In genomic region chr1:42947137-42947536, GRCh38 we compare ENCODE assay signal across 11 cellular contexts. TPM values are rescaled to one million over a fixed set of nuclear protein-coding genes. Genes with fewer than 3 reads are reported as not detected.
DNase-seq lines count a peak whose midpoint lies in the region; ATAC-seq and TF ChIP-seq lines count a peak whose summit lies in the region.
"Had no signal": no experiment of that assay in that cellular context is flagged by ENCODE, and none has a peak within 500 bp of the region (broad histone marks: within the 10 kb centered on the region; RNA-seq: fewer than 3 reads in every experiment).

No MANE protein-coding gene starts in this region.

- TF ChIP-seq CTCF in RWPE1 (conservative IDR thresholded peaks at IDR 0.05; ENCODE audit: low read depth) (no peak), esophagus squamous epithelium (IDR thresholded peaks at IDR 0.05) (no peak), uterus (IDR thresholded peaks at IDR 0.05) (no peak)

- H3K4me1 ChIP-seq in esophagus squamous epithelium (peaks cover 61 to 100% (median 79%) of the 10 kb centered on the region in 3 donors), uterus (no peaks in the 10 kb centered on the region)

- H3K4me3 ChIP-seq in esophagus squamous epithelium (no peak overlapping the region), uterus (no peak overlapping the region)
- H3K4me3 ChIP-seq: lung had no signal

- no peak overlapping the region for H3K4me3 Mint-ChIP-seq in activated T-cell treated with anti-CD3 and anti-CD28 coated beads, Interleukin-2, amount 50 U/mL, for 72 hours
- H3K4me3 Mint-ChIP-seq in activated T-cell treated with anti-CD3 and anti-CD28 coated beads, Interleukin-2, amount 50 U/mL, for 4 hours, result no peak overlapping the region
- H3K4me3 Mint-ChIP-seq in stimulated activated memory B cell treated with anti-CD40 and anti-IgM and Interleukin-4, amounts not matched to agents 10 μg/mL and 1 μg/mL and 100 μg/mL, for 72 hours, result no peak overlapping the region

- peaks cover 91% of the 10 kb centered on the region for H3K4me1 Mint-ChIP-seq in activated T-cell treated with anti-CD3 and anti-CD28 coated beads, Interleukin-2, amount 50 U/mL, for 72 hours (ENCODE audit: low read depth)
- peaks cover 97% of the 10 kb centered on the region for H3K4me1 Mint-ChIP-seq in activated T-cell treated with anti-CD3 and anti-CD28 coated beads, Interleukin-2, amount 50 U/mL, for 4 hours (ENCODE audit: low read depth)
- peaks cover 98% of the 10 kb centered on the region for H3K4me1 Mint-ChIP-seq in stimulated activated memory B cell treated with anti-CD40 and anti-IgM and Interleukin-4, amounts not matched to agents 10 μg/mL and 1 μg/mL and 100 μg/mL, for 72 hours

- peaks cover 5 to 16% of the 10 kb centered on the region in 2 donors for H3K36me3 Mint-ChIP-seq in activated T-cell treated with anti-CD3 and anti-CD28 coated beads, Interleukin-2, amount 50 U/mL, for 72 hours (ENCODE audit: insufficient read depth in 2 of 2)
- H3K36me3 Mint-ChIP-seq in activated T-cell treated with anti-CD3 and anti-CD28 coated beads, Interleukin-2, amount 50 U/mL, for 4 hours (ENCODE audit: insufficient read depth), result peaks cover 29% of the 10 kb centered on the region
- peaks cover 47% of the 10 kb centered on the region for H3K36me3 Mint-ChIP-seq in stimulated activated memory B cell treated with anti-CD40 and anti-IgM and Interleukin-4, amounts not matched to agents 10 μg/mL and 1 μg/mL and 100 μg/mL, for 72 hours

- intact Hi-C loops in esophagus squamous epithelium (cut with DNase I), result no loop called here
- intact Hi-C loops in uterus (cut with DNase I; ENCODE audit: low total_unique reads), result no loop called here

- 33 to 34% methylated on average over 1 to 4 of the region's 4 CpGs for whole genome bisulfite sequencing in esophagus squamous epithelium, 2 donors

- no peaks in the 10 kb centered on the region for H3K9me3 ChIP-seq in esophagus squamous epithelium
- no peaks in the 10 kb centered on the region for H3K9me3 ChIP-seq in uterus

- TF ChIP-seq POLR2A in esophagus squamous epithelium (IDR thresholded peaks at IDR 0.05) (no peak), uterus (IDR thresholded peaks at IDR 0.05) (no peak)

- DNase-seq in activated T-cell treated with anti-CD3 and anti-CD28 coated beads, Interleukin-2, amount 50 U/mL, for 72 hours, result no peak
- DNase-seq in activated T-cell treated with anti-CD3 and anti-CD28 coated beads, Interleukin-2, amount 50 U/mL, for 4 hours, result no peak
- no peak for DNase-seq in RWPE1 (ENCODE audit: low spot score)
- DNase-seq in esophagus squamous epithelium (lab: John Stamatoyannopoulos, UW), result no peak
- DNase-seq in uterus, result no peak
- DNase-seq in caudate nucleus (lab: John Stamatoyannopoulos, UW), result no peak
- no peak for DNase-seq in hypothalamus (lab: John Stamatoyannopoulos, UW)
- DNase-seq: effector CD4-positive, alpha-beta T cell; NCI-H526 had no signal

- CTCF ChIA-PET in RWPE1 (lab: Yijun Ruan, JAX), result interaction anchor here (0.6 to 1.1 kb wide), 3 partner anchors 36 to 753 kb away, joined by 3 to 5 read pairs (median 4); no protein-coding TSS in a partner anchor

- no peak for ATAC-seq in activated T-cell treated with anti-CD3 and anti-CD28 coated beads, Interleukin-2, amount 50 U/mL, for 72 hours (replicated peaks in 1 of 2)
- ATAC-seq in activated T-cell treated with anti-CD3 and anti-CD28 coated beads, Interleukin-2, amount 50 U/mL, for 4 hours, result no peak
- ATAC-seq in stimulated activated memory B cell treated with anti-CD40 and anti-IgM and Interleukin-4, amounts not matched to agents 10 μg/mL and 1 μg/mL and 100 μg/mL, for 72 hours, result no peak

- H3K27ac Mint-ChIP-seq in activated T-cell treated with anti-CD3 and anti-CD28 coated beads, Interleukin-2, amount 50 U/mL, for 72 hours, result peak overlapping the region; percentile 41
- H3K27ac Mint-ChIP-seq in stimulated activated memory B cell treated with anti-CD40 and anti-IgM and Interleukin-4, amounts not matched to agents 10 μg/mL and 1 μg/mL and 100 μg/mL, for 72 hours, result peak overlapping the region; percentile 99

- H3K36me3 ChIP-seq in esophagus squamous epithelium, result peaks cover 0 to 39% (median 0%) of the 10 kb centered on the region in 3 donors
- H3K36me3 ChIP-seq in uterus, result no peaks in the 10 kb centered on the region

- no peaks in the 10 kb centered on the region for H3K9me3 Mint-ChIP-seq in activated T-cell treated with anti-CD3 and anti-CD28 coated beads, Interleukin-2, amount 50 U/mL, for 72 hours
- no peaks in the 10 kb centered on the region for H3K9me3 Mint-ChIP-seq in activated T-cell treated with anti-CD3 and anti-CD28 coated beads, Interleukin-2, amount 50 U/mL, for 4 hours
- H3K9me3 Mint-ChIP-seq in stimulated activated memory B cell treated with anti-CD40 and anti-IgM and Interleukin-4, amounts not matched to agents 10 μg/mL and 1 μg/mL and 100 μg/mL, for 72 hours, result no peaks in the 10 kb centered on the region

- H3K27me3 ChIP-seq in esophagus squamous epithelium, result no peaks in the 10 kb centered on the region
- no peaks in the 10 kb centered on the region for H3K27me3 ChIP-seq in uterus

- H3K27ac ChIP-seq in RWPE1, result peak overlapping the region; percentile 97
- peak overlapping the region in 3 of 4 donors; percentile 88 to 96 (median 91) for H3K27ac ChIP-seq in esophagus squamous epithelium
- H3K27ac ChIP-seq in uterus, result no peak overlapping the region
- no peak overlapping the region for H3K27ac ChIP-seq in caudate nucleus (ENCODE audit: low read depth, low read length)

- POLR2A ChIA-PET in RWPE1 (lab: Yijun Ruan, JAX; ENCODE audit: low non-redundant PET), result no interaction called here

- no peaks in the 10 kb centered on the region for H3K27me3 Mint-ChIP-seq in activated T-cell treated with anti-CD3 and anti-CD28 coated beads, Interleukin-2, amount 50 U/mL, for 72 hours (ENCODE audit: low read depth)
- H3K27me3 Mint-ChIP-seq in activated T-cell treated with anti-CD3 and anti-CD28 coated beads, Interleukin-2, amount 50 U/mL, for 4 hours (ENCODE audit: low read depth), result no peaks in the 10 kb centered on the region
- no peaks in the 10 kb centered on the region for H3K27me3 Mint-ChIP-seq in stimulated activated memory B cell treated with anti-CD40 and anti-IgM and Interleukin-4, amounts not matched to agents 10 μg/mL and 1 μg/mL and 100 μg/mL, for 72 hours

RNA-seq across cellular contexts. Expression of gene SLC2A1, which starts 11.5 kb away (rescaled TPM):
- total RNA-seq in activated T-cell treated with anti-CD3 and anti-CD28 coated beads, Interleukin-2, amount 50 U/mL, for 72 hours, result 10 to 100 TPM; 41.7 to 51.9 TPM
- total RNA-seq in activated T-cell treated with anti-CD3 and anti-CD28 coated beads, Interleukin-2, amount 50 U/mL, for 4 hours, result 100 to 1,000 TPM; 135 to 141 (median 140) TPM
- total RNA-seq in esophagus squamous epithelium (100 to 1,000 TPM; 238 to 883 (median 448) TPM), uterus (10 to 100 TPM in 3 of 4 donors, 1 to 10 TPM in 1; 4.6 to 76.2 (median 28.2) TPM)

Comparison
In these comparisons a context has a peak if more than half of its experiments do, and no peak if none do; other contexts are left out.
1. H3K27ac ChIP-seq: peak in RWPE1 (single experiment) and esophagus squamous epithelium (3 of 4); none in uterus (0 of 2) and caudate nucleus (single experiment).